Comparison of ENCODE assay signal across 8 cellular contexts in the genomic region with DNA sequence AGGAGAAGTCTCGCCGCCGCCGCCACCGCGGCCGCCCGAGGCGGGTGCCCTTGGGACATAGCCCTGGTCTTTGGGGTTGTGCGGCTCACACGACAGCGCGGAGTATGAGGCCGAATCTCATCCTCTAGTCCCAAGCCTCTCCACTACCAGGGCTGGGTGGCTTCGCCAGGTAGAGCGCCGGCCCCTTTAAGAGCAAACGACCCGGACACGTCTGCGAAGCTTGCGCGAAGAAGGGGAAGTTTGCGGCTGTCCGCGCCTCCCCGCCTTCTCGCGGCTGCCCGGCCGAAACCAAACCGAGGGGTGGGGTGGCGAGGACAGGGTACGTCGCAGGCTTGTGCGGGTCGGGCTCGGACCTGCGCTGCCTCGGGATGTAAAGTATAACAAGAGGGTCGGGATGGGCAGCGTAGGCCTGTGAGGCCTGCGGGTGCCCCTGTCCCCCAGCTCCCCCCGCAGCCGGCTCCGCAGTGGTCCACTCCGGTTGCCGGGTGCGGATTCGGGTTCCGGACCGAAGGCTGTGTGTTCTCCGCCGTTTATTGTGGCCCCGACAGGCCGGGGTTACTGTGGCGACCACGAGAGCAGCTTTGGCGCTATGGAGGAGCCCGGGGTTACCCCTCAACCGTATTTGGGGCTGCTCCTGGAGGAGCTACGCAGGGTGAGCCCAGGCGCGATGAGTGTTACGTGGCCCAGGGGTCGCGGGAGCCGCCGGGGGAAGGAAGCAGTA. TPM values are rescaled to one million over a fixed set of nuclear protein-coding genes. Genes with fewer than 3 reads are reported as not detected.
DNase-seq lines count a peak whose midpoint lies in the region; ATAC-seq and TF ChIP-seq lines count a peak whose summit lies in the region.

No MANE protein-coding gene starts in this region.

- TF ChIP-seq POLR2A in GM19193 (IDR thresholded peaks at IDR 0.05; ENCODE audit: extremely low read depth, insufficient read depth, insufficient read length) (peak; percentile 74), lower leg skin (IDR thresholded peaks at IDR 0.05) (peak in 1 of 2 donors; percentile 16)

- peak overlapping the region; percentile 90 for H3K4me3 ChIP-seq in lower leg skin (ENCODE audit: low read depth, poor library complexity, severe bottlenecking)

- WGBS in lower leg skin, 2 donors: 0% methylated on average over 26 to 69 of the region's 69 CpGs

- no peak for TF ChIP-seq CTCF in lower leg skin (IDR thresholded peaks at IDR 0.05)

- peak; percentile 66 to 93 (median 84) for DNase-seq in C1 segment of cervical spinal cord (lab: John Stamatoyannopoulos, UW)
- DNase-seq in NCI-H69 (lab: John Stamatoyannopoulos, UW): peak; percentile 94
- peak; percentile 64 to 66 for DNase-seq in activated CD4-positive, alpha-beta T cell treated with anti-CD3 and anti-CD28 coated beads, Interleukin-2, amount 50 U/mL, for 4 hours
- peak; percentile 43 to 84 for DNase-seq in dermis microvascular lymphatic vessel endothelial cell (ENCODE audit: low read depth in 2 of 2)
- DNase-seq in lower leg skin (ENCODE audit: low spot score in 2 of 2): peak; percentile 66 to 95
- peak; percentile 54 to 60 for DNase-seq in stimulated activated CD4-positive, alpha-beta T cell treated with anti-CD3 and anti-CD28 coated beads, Interleukin-4, amount 100 ng/mL, for 48 hours (ENCODE audit: low read depth in 2 of 2)

- ATAC-seq in HG03378 (IDR thresholded peaks at IDR 0.05; ENCODE audit: unreplicated experiment): peak; percentile 74

- intact Hi-C loops in lower leg skin (cut with DNase I; ENCODE audit: low total_unique reads): no loop called here

RNA-seq across cellular contexts. Expression of gene MIA2, which starts 33.3 kb away (rescaled TPM):
- total RNA-seq in dermis microvascular lymphatic vessel endothelial cell: 9.2 and 11.5 TPM in 2 replicates
- 10 to 100 TPM; 14.0 to 19.5 (median 15.8) TPM for total RNA-seq in lower leg skin

Comparison
In these comparisons a context has a peak if more than half of its experiments do, and no peak if none do; other contexts are left out.
1. Peak in every context shown above with its lines: DNase-seq, ATAC-seq and H3K4me3 ChIP-seq.